In the genomic region with DNA sequence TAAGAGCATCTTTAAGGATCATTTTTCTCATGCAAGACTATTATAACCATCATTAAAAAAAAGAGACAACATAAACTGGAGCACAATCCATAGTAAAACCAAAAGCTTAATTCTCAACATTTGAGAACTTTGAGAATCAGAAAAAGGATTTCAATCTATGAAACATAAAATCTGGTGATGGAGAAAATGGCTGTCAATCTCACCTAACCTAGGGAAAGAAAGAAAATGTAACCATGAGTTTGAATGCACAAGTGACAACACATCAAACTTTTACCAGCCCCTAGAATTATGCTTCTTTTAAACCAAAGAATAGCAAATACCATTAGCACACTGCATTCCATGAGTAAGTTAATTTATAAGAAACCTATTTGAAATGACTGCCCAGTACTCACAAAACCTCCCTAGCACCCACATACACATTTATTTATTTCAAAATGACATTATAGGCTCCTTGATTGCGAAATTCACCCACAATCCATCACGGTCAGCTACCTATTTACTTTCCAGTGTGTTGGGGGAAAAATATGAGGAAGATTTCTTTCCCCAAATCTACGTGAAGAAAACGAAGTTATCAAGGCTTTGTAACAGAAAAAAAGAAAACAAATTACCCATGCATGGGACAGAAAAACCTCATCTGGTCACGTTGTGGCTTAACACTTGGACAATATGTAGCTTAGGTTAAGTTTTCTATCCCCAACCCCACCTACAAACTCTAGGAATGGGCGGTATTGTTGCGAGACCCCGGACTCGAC, we compare ENCODE assay signal across 8 cellular contexts.
DNase-seq lines count a peak whose midpoint lies in the region; FAIRE-seq and TF ChIP-seq lines count a peak whose summit lies in the region.

No MANE protein-coding gene starts in this region.

- peaks cover 4% of the 10 kb centered on the region for H3K36me3 Mint-ChIP-seq in activated naive CD4-positive, alpha-beta T cell treated with anti-CD3 and anti-CD28 coated beads, Interleukin-2, amount 50 U/mL, for 24 hours
- peaks cover 18% of the 10 kb centered on the region for H3K36me3 Mint-ChIP-seq in T-helper 1 cell treated with Interleukin-12 subunit alpha and Interleukin-12 subunit beta and Interleukin-4 antibody, amounts not matched to agents 30 μg/mL and 1 μg/mL, for 36 hours (ENCODE audit: low read depth)

- FAIRE-seq in urothelium cell line (lab: Jason Lieb, UNC): no peak

- H3K4me3 Mint-ChIP-seq in activated naive CD4-positive, alpha-beta T cell treated with anti-CD3 and anti-CD28 coated beads, Interleukin-2, amount 50 U/mL, for 24 hours: peak overlapping the region; percentile 99
- H3K4me3 Mint-ChIP-seq in T-helper 1 cell treated with Interleukin-12 subunit alpha and Interleukin-12 subunit beta and Interleukin-4 antibody, amounts not matched to agents 30 μg/mL and 1 μg/mL, for 36 hours: peak overlapping the region; percentile 100

- H3K4me3 ChIP-seq in fibroblast of pulmonary artery (replicated peaks; ENCODE audit: low read depth, low read length): peak overlapping the region; percentile 86

- no peaks in the 10 kb centered on the region for H3K27me3 Mint-ChIP-seq in activated naive CD4-positive, alpha-beta T cell treated with anti-CD3 and anti-CD28 coated beads, Interleukin-2, amount 50 U/mL, for 24 hours
- peaks cover 5% of the 10 kb centered on the region for H3K27me3 Mint-ChIP-seq in T-helper 1 cell treated with Interleukin-12 subunit alpha and Interleukin-12 subunit beta and Interleukin-4 antibody, amounts not matched to agents 30 μg/mL and 1 μg/mL, for 36 hours (ENCODE audit: low read depth)

- peaks cover 60% of the 10 kb centered on the region for H3K4me1 Mint-ChIP-seq in activated naive CD4-positive, alpha-beta T cell treated with anti-CD3 and anti-CD28 coated beads, Interleukin-2, amount 50 U/mL, for 24 hours
- peaks cover 41% of the 10 kb centered on the region for H3K4me1 Mint-ChIP-seq in T-helper 1 cell treated with Interleukin-12 subunit alpha and Interleukin-12 subunit beta and Interleukin-4 antibody, amounts not matched to agents 30 μg/mL and 1 μg/mL, for 36 hours (ENCODE audit: low read depth)

- H3K27ac Mint-ChIP-seq in activated naive CD4-positive, alpha-beta T cell treated with anti-CD3 and anti-CD28 coated beads, Interleukin-2, amount 50 U/mL, for 24 hours: peak overlapping the region; percentile 100
- H3K27ac Mint-ChIP-seq in T-helper 1 cell treated with Interleukin-12 subunit alpha and Interleukin-12 subunit beta and Interleukin-4 antibody, amounts not matched to agents 30 μg/mL and 1 μg/mL, for 36 hours: peak overlapping the region; percentile 100

- H3K9me3 Mint-ChIP-seq in activated naive CD4-positive, alpha-beta T cell treated with anti-CD3 and anti-CD28 coated beads, Interleukin-2, amount 50 U/mL, for 24 hours: no peaks in the 10 kb centered on the region
- no peaks in the 10 kb centered on the region for H3K9me3 Mint-ChIP-seq in T-helper 1 cell treated with Interleukin-12 subunit alpha and Interleukin-12 subunit beta and Interleukin-4 antibody, amounts not matched to agents 30 μg/mL and 1 μg/mL, for 36 hours

- no peak for TF ChIP-seq CTCF in fibroblast of pulmonary artery (IDR thresholded peaks at IDR 0.05; ENCODE audit: low read length, missing control alignments)

- DNase-seq in activated naive CD4-positive, alpha-beta T cell (lab: John Stamatoyannopoulos, UW): no peak
- DNase-seq in fibroblast of pulmonary artery (ENCODE audit: low read depth): peak; percentile 56
- peak; percentile 3 for DNase-seq in retina
- no peak for DNase-seq in urothelium cell line (ENCODE audit: low spot score)
- DNase-seq in HuH-7.5 (ENCODE audit: low spot score): no peak
- DNase-seq in NCI-H1417 treated with DMSO at 0.1 percent for 48 hours (lab: John Stamatoyannopoulos, UW): no peak

Comparison
In these comparisons a context has a peak if more than half of its experiments do, and no peak if none do; other contexts are left out.
1. DNase-seq: peak in fibroblast of pulmonary artery (single experiment) and retina (single experiment); none in activated naive CD4-positive, alpha-beta T cell (0 of 4), urothelium cell line (single experiment), HuH-7.5 (single experiment) and NCI-H1417 treated with DMSO at 0.1 percent for 48 hours (single experiment).